ENCODE assay signal across 1 cellular context in genomic region chr19:52464798-52465470, GRCh38.
TF ChIP-seq lines count a peak whose summit lies in the region.

No MANE protein-coding gene starts in this region.

TF ChIP-seq in HepG2, 621 proteins besides CTCF, POLR2A, EP300 and RAD21 (continued from another document):
- TF ChIP-seq ZNF775 (CRISPR knock-in tag; IDR thresholded peaks at IDR 0.05; ENCODE audit: borderline replicate concordance) (no peak), ZNF576 (CRISPR knock-in tag; IDR thresholded peaks at IDR 0.05) (no peak)
